ENCODE assay signal across 10 cellular contexts in genomic region chr14:23605931-23606585, GRCh38. TPM values are rescaled to one million over a fixed set of nuclear protein-coding genes. Genes with fewer than 3 reads are reported as not detected.
DNase-seq lines count a peak whose midpoint lies in the region; ATAC-seq lines count a peak whose summit lies in the region.
"Had no signal": no experiment of that assay in that cellular context is flagged by ENCODE, and none has a peak within 500 bp of the region (broad histone marks: within the 10 kb centered on the region; RNA-seq: fewer than 3 reads in every experiment).

No MANE protein-coding gene starts in this region.

- no CpG with 5 or more reads among the region's 6 CpGs for WGBS in neuronal stem cell (ENCODE audit: extremely low coverage in 2 of 2, insufficient read length in 2 of 2, insufficient replicate concordance in 1 of 2), 2 donors

- H3K27me3 ChIP-seq in neuronal stem cell (ENCODE audit: control insufficient read depth in 3 of 3, insufficient read depth in 3 of 3, low read depth in 1 of 3, low read length in 3 of 3): peaks cover 0 to 14% (median 0%) of the 10 kb centered on the region in 3 experiments
- H3K27me3 ChIP-seq in CD8-positive, alpha-beta memory T cell (ENCODE audit: insufficient read depth, low read length, poor library complexity, severe bottlenecking): no peaks in the 10 kb centered on the region

- no peak overlapping the region for H3K4me3 ChIP-seq in neuronal stem cell (ENCODE audit: low read length in 2 of 2)
- no peak overlapping the region for H3K4me3 ChIP-seq in CD8-positive, alpha-beta memory T cell (ENCODE audit: low read length)

- peaks cover 5% of the 10 kb centered on the region in 2 donors for H3K27me3 Mint-ChIP-seq in CD8-positive, alpha-beta memory T cell

- no peak overlapping the region for H2BK5ac ChIP-seq in neuronal stem cell (ENCODE audit: low read length)

- H3K14ac ChIP-seq in neuronal stem cell (ENCODE audit: low read length): no peak overlapping the region

- H3K27ac Mint-ChIP-seq in CD8-positive, alpha-beta memory T cell: peak overlapping the region in 2 of 8 donors; percentile 17 to 49
- H3K27ac Mint-ChIP-seq: memory B cell had no signal

- H2BK15ac ChIP-seq in neuronal stem cell (ENCODE audit: low read length): no peak overlapping the region

- no peaks in the 10 kb centered on the region for H3K79me1 ChIP-seq in neuronal stem cell (ENCODE audit: low read depth, low read length)

- peaks cover 0 to 1% (median 0%) of the 10 kb centered on the region in 5 donors for H3K9me3 Mint-ChIP-seq in CD8-positive, alpha-beta memory T cell
- H3K9me3 Mint-ChIP-seq: memory B cell had no signal

- CTCF ChIA-PET in CD8-positive, alpha-beta memory T cell (lab: Charles Lee): interaction anchor here (1.3 to 1.7 kb wide), 2 partner anchors 17 to 26 kb away, joined by 4 to 10 read pairs; no protein-coding TSS in a partner anchor

- H2BK120ac ChIP-seq in neuronal stem cell (ENCODE audit: low read depth, low read length): no peak overlapping the region

- H3K4me1 ChIP-seq in neuronal stem cell (ENCODE audit: control insufficient read depth in 2 of 2, insufficient read depth in 1 of 2, low read depth in 1 of 2, low read length in 2 of 2): no peaks in the 10 kb centered on the region
- H3K4me1 ChIP-seq in CD8-positive, alpha-beta memory T cell (ENCODE audit: insufficient read depth, low read length): peaks cover 23% of the 10 kb centered on the region

- POLR2A ChIA-PET in CD8-positive, alpha-beta memory T cell (lab: Charles Lee): no interaction called here

- peaks cover 21 to 25% (median 24%) of the 10 kb centered on the region in 3 donors for H3K4me1 Mint-ChIP-seq in CD8-positive, alpha-beta memory T cell
- H3K4me1 Mint-ChIP-seq: memory B cell had no signal

- peaks cover 0 to 2% of the 10 kb centered on the region in 2 donors for H3K9me3 ChIP-seq in neuronal stem cell (replicated peaks in 1 of 2; ENCODE audit: control insufficient read depth in 2 of 2, insufficient read depth in 1 of 2, low read depth in 1 of 2, low read length in 2 of 2)
- no peaks in the 10 kb centered on the region for H3K9me3 ChIP-seq in CD8-positive, alpha-beta memory T cell (ENCODE audit: low read length)

- H4K8ac ChIP-seq in neuronal stem cell (ENCODE audit: low read depth, low read length): no peak overlapping the region

- no peak overlapping the region for H3K4me3 Mint-ChIP-seq in CD8-positive, alpha-beta memory T cell
- H3K4me3 Mint-ChIP-seq: memory B cell had no signal

- no peak overlapping the region for H2AFZ ChIP-seq in neuronal stem cell (ENCODE audit: low read length)

- H3K27ac ChIP-seq in neuronal stem cell (replicated peaks; ENCODE audit: low read length): no peak overlapping the region
- no peak overlapping the region for H3K27ac ChIP-seq in CD8-positive, alpha-beta memory T cell (ENCODE audit: low read depth, low read length)

- ATAC-seq in GM18870 (IDR thresholded peaks at IDR 0.05; ENCODE audit: unreplicated experiment): peak; percentile 89
- peak; percentile 69 for ATAC-seq in GM21526 (IDR thresholded peaks at IDR 0.05; ENCODE audit: low FRiP score, unreplicated experiment)
- peak; percentile 84 for ATAC-seq in HG03378 (IDR thresholded peaks at IDR 0.05; ENCODE audit: unreplicated experiment)

- H3K4ac ChIP-seq in neuronal stem cell (ENCODE audit: low read length): no peak overlapping the region

- H3K36me3 Mint-ChIP-seq in CD8-positive, alpha-beta memory T cell: peaks cover 0 to 4% (median 0%) of the 10 kb centered on the region in 3 donors
- H3K36me3 Mint-ChIP-seq: memory B cell had no signal

- no peak overlapping the region for H3K9ac ChIP-seq in neuronal stem cell (ENCODE audit: low read depth, low read length, poor library complexity)

- H2AK5ac ChIP-seq in neuronal stem cell (ENCODE audit: low read depth, low read length): no peak overlapping the region

- peak; percentile 6 for DNase-seq in kidney glomerular epithelial cell (lab: John Stamatoyannopoulos, UW)
- DNase-seq in neuronal stem cell (ENCODE audit: low spot score): no peak
- DNase-seq in medulla oblongata (ENCODE audit: extremely low spot score): no peak
- DNase-seq in NCI-H1930 (lab: John Stamatoyannopoulos, UW): no peak
- no peak for DNase-seq in CD8-positive, alpha-beta memory T cell
- DNase-seq: NCI-H446 treated with DMSO at 0.1 percent for 48 hours had no signal

- H3K23ac ChIP-seq in neuronal stem cell (ENCODE audit: low read depth, low read length, poor library complexity): no peak overlapping the region

- H3K18ac ChIP-seq in neuronal stem cell (ENCODE audit: low read length): no peak overlapping the region

- H3K4me2 ChIP-seq in neuronal stem cell (ENCODE audit: insufficient read depth, low read length, poor library complexity, severe bottlenecking): no peak overlapping the region

- no peak overlapping the region for H2BK12ac ChIP-seq in neuronal stem cell (ENCODE audit: low read length)

- no peak overlapping the region for H4K91ac ChIP-seq in neuronal stem cell (ENCODE audit: low read depth, low read length, poor library complexity)

- H3K36me3 ChIP-seq in neuronal stem cell (replicated peaks in 1 of 2; ENCODE audit: control insufficient read depth in 2 of 2, insufficient read depth in 2 of 2, low read length in 2 of 2): no peaks in the 10 kb centered on the region
- no peaks in the 10 kb centered on the region for H3K36me3 ChIP-seq in CD8-positive, alpha-beta memory T cell (ENCODE audit: insufficient read depth, low read length)

RNA-seq across cellular contexts. Expression of gene JPH4, which starts 27.5 kb away (rescaled TPM):
- 19.9 TPM for polyA plus RNA-seq in neuronal stem cell (2013, experiment 1 of 2)
- 21.1 TPM for polyA plus RNA-seq in neuronal stem cell (2013, experiment 2 of 2)
- 1 to 10 TPM; 1.8 TPM for total RNA-seq in CD8-positive, alpha-beta memory T cell
- not detected for polyA plus RNA-seq in CD8-positive, alpha-beta memory T cell

RNA-seq across cellular contexts. Expression of gene DHRS2, which starts 30.1 kb away (rescaled TPM):
- polyA plus RNA-seq in neuronal stem cell (2013, experiment 1 of 2): 0.13 TPM
- polyA plus RNA-seq in neuronal stem cell (2013, experiment 2 of 2): 0.19 TPM
- total RNA-seq in CD8-positive, alpha-beta memory T cell: 1 to 10 TPM; 3.0 to 3.1 TPM
- polyA plus RNA-seq in CD8-positive, alpha-beta memory T cell: not detected

RNA-seq across cellular contexts. Expression of gene AP1G2, which starts 38.5 kb away (rescaled TPM):
- 77.9 TPM for polyA plus RNA-seq in neuronal stem cell (2013, experiment 1 of 2)
- 80.8 TPM for polyA plus RNA-seq in neuronal stem cell (2013, experiment 2 of 2)
- total RNA-seq in CD8-positive, alpha-beta memory T cell: 100 to 1,000 TPM; 152 to 154 TPM
- polyA plus RNA-seq in CD8-positive, alpha-beta memory T cell: 80.8 TPM

RNA-seq across cellular contexts. Expression of gene THTPA, which starts 50.0 kb away (rescaled TPM):
- polyA plus RNA-seq in neuronal stem cell (2013, experiment 1 of 2): 8.8 TPM
- 7.5 TPM for polyA plus RNA-seq in neuronal stem cell (2013, experiment 2 of 2)
- 10 to 100 TPM; 13.4 TPM for total RNA-seq in CD8-positive, alpha-beta memory T cell
- 10.7 TPM for polyA plus RNA-seq in CD8-positive, alpha-beta memory T cell

RNA-seq across cellular contexts. Expression of gene ZFHX2, which starts 54.5 kb away (rescaled TPM):
- polyA plus RNA-seq in neuronal stem cell (2013, experiment 1 of 2): 3.9 TPM
- polyA plus RNA-seq in neuronal stem cell (2013, experiment 2 of 2): 4.4 TPM
- total RNA-seq in CD8-positive, alpha-beta memory T cell: 1 to 10 TPM; 2.4 to 2.5 TPM
- polyA plus RNA-seq in CD8-positive, alpha-beta memory T cell: not detected
